ENCODE assay signal across 31 cellular contexts in the genomic region with DNA sequence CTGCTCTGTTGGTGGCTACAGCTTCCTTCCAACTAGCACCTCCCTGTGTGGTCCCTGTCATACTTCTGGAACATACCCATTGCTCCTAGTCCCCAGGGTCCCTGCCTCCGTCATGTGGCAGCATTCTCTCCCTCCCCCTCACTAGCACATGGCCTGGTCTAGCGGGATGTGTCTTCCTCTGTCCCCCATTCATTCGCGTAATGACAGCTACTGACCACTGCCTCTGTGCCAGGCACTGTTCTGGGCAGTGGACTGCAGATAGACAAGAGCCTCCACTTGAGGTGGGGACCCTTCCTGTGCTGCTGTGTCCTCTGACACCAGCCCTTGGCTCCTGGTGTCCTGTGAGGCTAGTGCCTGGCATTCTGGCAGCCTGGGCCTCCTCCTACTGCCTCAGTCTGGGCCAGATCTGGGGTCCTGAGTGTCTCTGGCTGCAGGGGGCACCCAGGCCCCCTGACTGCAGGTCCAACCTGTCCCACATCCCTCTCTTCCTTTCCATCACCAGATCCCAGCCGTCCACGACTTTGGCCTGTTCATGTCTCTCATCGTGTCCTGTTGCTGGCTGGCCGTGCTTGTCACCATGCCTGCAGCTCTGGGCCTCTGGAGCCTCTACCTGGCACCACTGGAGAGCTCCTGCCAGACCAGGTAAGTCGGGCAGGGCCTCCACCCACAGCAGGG. TPM values are rescaled to one million over a fixed set of nuclear protein-coding genes. Genes with fewer than 3 reads are reported as not detected.
"Had no signal": no experiment of that assay in that cellular context is flagged by ENCODE, and none has a peak within 500 bp of the region (broad histone marks: within the 10 kb centered on the region; RNA-seq: fewer than 3 reads in every experiment).

No MANE protein-coding gene starts in this region.

- H3K9me3 Mint-ChIP-seq: activated naive CD4-positive, alpha-beta T cell treated with anti-CD3 and anti-CD28 coated beads, Interleukin-2, amount 50 U/mL, for 24 hours; activated T-helper 1 cell treated with anti-CD3 and anti-CD28 coated beads, Interleukin-12 subunit alpha, Interleukin-12 subunit beta, Interleukin-2, Interleukin-4 antibody, amounts not matched to agents 30 ng/mL and 10 ng/mL and 1 ng/mL, durations not matched to agents 14 hours and 24 hours and 36 hours; stimulated activated naive CD8-positive, alpha-beta T cell treated with anti-CD3 and anti-CD28 coated beads, Interleukin-15, Interleukin-2, amounts not matched to agents 100 ng/mL and 50 ng/mL, for 24 hours had no signal

- H3K4me3 Mint-ChIP-seq: activated CD4-positive, alpha-beta T cell treated with anti-CD3 and anti-CD28 coated beads for 36 hours; activated naive CD4-positive, alpha-beta T cell treated with anti-CD3 and anti-CD28 coated beads, Interleukin-2, amount 50 U/mL, for 24 hours; activated T-helper 1 cell treated with anti-CD3 and anti-CD28 coated beads, Interleukin-12 subunit alpha, Interleukin-12 subunit beta, Interleukin-2, Interleukin-4 antibody, amounts not matched to agents 30 ng/mL and 10 ng/mL and 1 ng/mL, durations not matched to agents 14 hours and 24 hours and 36 hours; brain; naive thymus-derived CD4-positive, alpha-beta T cell; stimulated activated effector memory CD8-positive, alpha-beta T cell treated with anti-CD3 and anti-CD28 coated beads, Interleukin-12 subunit alpha, Interleukin-12 subunit beta, amount 100 ng/mL, for 72 hours; stimulated activated naive CD8-positive, alpha-beta T cell treated with anti-CD3 and anti-CD28 coated beads, Interleukin-15, Interleukin-2, amounts not matched to agents 100 ng/mL and 50 ng/mL, for 24 hours; type B pancreatic cell had no signal

- H3K27me3 Mint-ChIP-seq: activated CD4-positive, alpha-beta T cell treated with anti-CD3 and anti-CD28 coated beads for 36 hours; activated naive CD4-positive, alpha-beta T cell treated with anti-CD3 and anti-CD28 coated beads, Interleukin-2, amount 50 U/mL, for 24 hours; brain; naive thymus-derived CD4-positive, alpha-beta T cell; progenitor cell of endocrine pancreas; type B pancreatic cell had no signal

- H3K9me3 ChIP-seq: ascending aorta, gastroesophageal sphincter, right lobe of liver, vagina had no signal

- H3K4me3 ChIP-seq: ascending aorta, gastroesophageal sphincter, hepatocyte, right lobe of liver, skin epidermis, thoracic aorta, vagina had no signal

- DNase-seq: activated CD4-positive, alpha-beta T cell treated with anti-CD3 and anti-CD28 coated beads for 36 hours; activated CD4-positive, CD25-positive, alpha-beta regulatory T cell; activated gamma-delta T cell treated with Interleukin-2 at 50 U/mL for 16 hours; activated T-cell treated with anti-CD3 and anti-CD28 coated beads for 4 hours; cortex of kidney; left colon; midbrain; naive thymus-derived CD4-positive, alpha-beta T cell; stimulated activated CD4-positive, alpha-beta T cell treated with anti-CD3 and anti-CD28 coated beads, Interleukin-12 subunit alpha, Interleukin-12 subunit beta, amount 100 ng/mL, for 4 hours; stimulated activated CD4-positive, alpha-beta T cell treated with anti-CD3 and anti-CD28 coated beads, Interleukin-4, amount 100 ng/mL, for 24 hours; T-helper 2 cell had no signal

- ATAC-seq: activated CD4-positive, alpha-beta T cell treated with anti-CD3 and anti-CD28 coated beads for 36 hours; gastroesophageal sphincter; left colon; naive thymus-derived CD4-positive, alpha-beta T cell; right lobe of liver; stimulated activated effector memory CD8-positive, alpha-beta T cell treated with anti-CD3 and anti-CD28 coated beads, Interleukin-12 subunit alpha, Interleukin-12 subunit beta, amount 100 ng/mL, for 72 hours had no signal

- H3K36me3 Mint-ChIP-seq: stimulated activated effector memory CD8-positive, alpha-beta T cell treated with anti-CD3 and anti-CD28 coated beads, Interleukin-12 subunit alpha, Interleukin-12 subunit beta, amount 100 ng/mL, for 72 hours; type B pancreatic cell had no signal

- H3K4me1 ChIP-seq: ascending aorta, gastroesophageal sphincter, right lobe of liver, vagina had no signal

- H3K27ac Mint-ChIP-seq: activated CD4-positive, alpha-beta T cell treated with anti-CD3 and anti-CD28 coated beads for 36 hours; activated naive CD4-positive, alpha-beta T cell treated with anti-CD3 and anti-CD28 coated beads, Interleukin-2, amount 50 U/mL, for 24 hours; activated T-helper 1 cell treated with anti-CD3 and anti-CD28 coated beads, Interleukin-12 subunit alpha, Interleukin-12 subunit beta, Interleukin-2, Interleukin-4 antibody, amounts not matched to agents 30 ng/mL and 10 ng/mL and 1 ng/mL, durations not matched to agents 14 hours and 24 hours and 36 hours; naive thymus-derived CD4-positive, alpha-beta T cell; progenitor cell of endocrine pancreas; stimulated activated effector memory CD8-positive, alpha-beta T cell treated with anti-CD3 and anti-CD28 coated beads, Interleukin-12 subunit alpha, Interleukin-12 subunit beta, amount 100 ng/mL, for 72 hours; stimulated activated naive CD8-positive, alpha-beta T cell treated with anti-CD3 and anti-CD28 coated beads, Interleukin-15, Interleukin-2, amounts not matched to agents 100 ng/mL and 50 ng/mL, for 24 hours; type B pancreatic cell had no signal

- H3K27ac ChIP-seq: ascending aorta, gastroesophageal sphincter, hepatocyte, right lobe of liver, skin epidermis, thoracic aorta, vagina had no signal

- H3K27me3 ChIP-seq: ascending aorta, hepatocyte, right lobe of liver, vagina had no signal

- H3K36me3 ChIP-seq: ascending aorta, gastroesophageal sphincter, right lobe of liver, thoracic aorta, vagina had no signal

- H3K4me1 Mint-ChIP-seq: activated CD4-positive, alpha-beta T cell treated with anti-CD3 and anti-CD28 coated beads for 36 hours; activated naive CD4-positive, alpha-beta T cell treated with anti-CD3 and anti-CD28 coated beads, Interleukin-2, amount 50 U/mL, for 24 hours; brain; stimulated activated effector memory CD8-positive, alpha-beta T cell treated with anti-CD3 and anti-CD28 coated beads, Interleukin-12 subunit alpha, Interleukin-12 subunit beta, amount 100 ng/mL, for 72 hours had no signal

RNA-seq across cellular contexts. Expression of gene DISP3, which starts 38.1 kb away (rescaled TPM):
- total RNA-seq: ascending aorta, fibroblast of lung, fibroblast of villous mesenchyme, lower leg skin, subcutaneous adipose tissue, thoracic aorta, vagina had no signal
- polyA plus RNA-seq: esophagus, hepatocyte, keratinocyte had no signal
